ENCODE assay signal across 8 cellular contexts in the genomic region with DNA sequence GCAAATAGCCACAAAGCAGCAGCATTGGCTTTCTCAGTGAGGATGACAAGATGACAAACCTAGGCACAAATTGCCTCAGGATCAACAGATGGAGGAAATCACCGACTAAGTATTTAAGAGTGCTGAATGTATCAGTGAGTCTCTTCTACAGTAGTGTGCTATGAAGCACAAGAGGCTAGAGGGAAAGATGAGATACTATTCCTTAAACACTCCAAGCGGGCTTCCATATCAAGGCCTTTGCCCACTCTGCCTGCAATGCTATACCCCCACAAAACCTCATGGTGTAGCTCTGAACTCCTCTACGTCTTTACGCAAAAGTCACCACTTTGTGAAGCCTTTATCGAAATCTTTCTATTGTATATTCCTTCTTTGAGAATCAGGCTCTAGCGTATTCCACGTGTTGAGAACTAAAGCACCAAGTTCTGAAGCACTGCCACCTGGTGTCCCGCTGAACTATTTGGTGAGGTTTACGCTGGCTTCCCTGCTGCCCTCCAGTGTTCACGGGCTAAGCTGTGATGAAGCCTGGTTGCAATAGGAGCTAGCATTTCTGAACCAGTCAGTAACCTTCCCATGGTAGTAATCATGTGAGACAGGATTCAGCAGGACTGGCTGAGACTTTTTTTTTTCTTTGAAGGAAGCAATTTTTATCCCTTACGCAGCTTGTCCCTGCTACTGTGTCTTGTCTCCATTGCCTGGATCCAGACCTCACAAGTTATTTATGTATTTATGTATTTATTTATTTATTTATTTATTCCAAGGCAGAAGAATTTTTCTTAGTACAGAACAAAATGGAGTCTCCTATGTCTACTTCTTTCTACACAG.
DNase-seq lines count a peak whose midpoint lies in the region; ATAC-seq, FAIRE-seq and TF ChIP-seq lines count a peak whose summit lies in the region.

No MANE protein-coding gene starts in this region.

- H3K36me3 ChIP-seq in BE2C: no peaks in the 10 kb centered on the region
- no peaks in the 10 kb centered on the region for H3K36me3 ChIP-seq in SK-N-SH (replicated peaks in 1 of 2; ENCODE audit: control insufficient read depth in 1 of 2, insufficient read depth in 2 of 2, low read length in 1 of 2)
- no peaks in the 10 kb centered on the region for H3K36me3 ChIP-seq in astrocyte (ENCODE audit: insufficient read depth, low read length)
- no peaks in the 10 kb centered on the region for H3K36me3 ChIP-seq in PC-9 (ENCODE audit: low read depth)

- no peaks in the 10 kb centered on the region for H3K27me3 Mint-ChIP-seq in astrocyte (ENCODE audit: low read depth, unreplicated experiment)
- H3K27me3 Mint-ChIP-seq in immature natural killer cell (ENCODE audit: low read depth in 3 of 3): peaks cover 0 to 8% (median 4%) of the 10 kb centered on the region in 3 donors

- POLR2A ChIA-PET in SK-N-SH (lab: Yijun Ruan, JAX) (interaction anchor here (0.7 kb wide), 1 partner anchor 10 kb away, joined by 4 read pairs; no protein-coding TSS in a partner anchor), PC-9 (lab: Charles Lee; ENCODE audit: unreplicated experiment) (no interaction called here)

- H3K27ac ChIP-seq in SK-N-SH (ENCODE audit: low read depth in 2 of 2, low read length in 1 of 2) (no peak overlapping the region), astrocyte (ENCODE audit: low read depth, low read length) (no peak overlapping the region), PC-9 (no peak overlapping the region)

- intact Hi-C loops in PC-9 (cut with micrococcal nuclease; ENCODE audit: unreplicated experiment): no loop called here

- H3K4me1 ChIP-seq in BE2C (no peaks in the 10 kb centered on the region), SK-N-SH (ENCODE audit: control insufficient read depth in 1 of 2, insufficient read depth in 2 of 2, low read depth in 1 of 2, low read length in 1 of 2) (no peaks in the 10 kb centered on the region), astrocyte (ENCODE audit: insufficient read depth, low read length) (no peaks in the 10 kb centered on the region), PC-9 (replicated peaks; ENCODE audit: insufficient read depth) (no peaks in the 10 kb centered on the region)

- H3K9me3 Mint-ChIP-seq in astrocyte (ENCODE audit: unreplicated experiment) (no peaks in the 10 kb centered on the region), immature natural killer cell (no peaks in the 10 kb centered on the region)

- H3K4me2 ChIP-seq in SK-N-SH: no peak overlapping the region
- H3K4me2 ChIP-seq in astrocyte (ENCODE audit: low read length): no peak overlapping the region
- H3K4me2 ChIP-seq in PC-9: no peak overlapping the region

- H3K9me3 ChIP-seq in BE2C (no peaks in the 10 kb centered on the region), SK-N-SH (no peaks in the 10 kb centered on the region), astrocyte (ENCODE audit: insufficient read depth, low read depth, low read length) (no peaks in the 10 kb centered on the region), PC-9 (ENCODE audit: insufficient read depth, low read depth) (no peaks in the 10 kb centered on the region)

- H3K4me3 ChIP-seq in BE2C (ENCODE audit: low read depth, low read length) (no peak overlapping the region), SK-N-SH (ENCODE audit: low read depth in 2 of 2, low read length in 1 of 2) (peak overlapping the region in 1 of 2 experiments; percentile 29; a peak in 1 of 4 replicates), astrocyte (ENCODE audit: insufficient read depth, low read depth, low read length) (no peak overlapping the region), PC-9 (no peak overlapping the region)

- ATAC-seq in GM18520 (IDR thresholded peaks at IDR 0.05; ENCODE audit: unreplicated experiment) (peak; percentile 37), HG03442 (IDR thresholded peaks at IDR 0.05; ENCODE audit: unreplicated experiment) (peak; percentile 73)

- TF ChIP-seq EP300 in SK-N-SH (IDR thresholded peaks at IDR 0.05; ENCODE audit: borderline replicate concordance in 1 of 2, low read depth in 1 of 2, low read length in 1 of 2): no peak

- H2AFZ ChIP-seq in SK-N-SH (ENCODE audit: low read depth) (no peak overlapping the region), astrocyte (ENCODE audit: low read depth, low read length) (no peak overlapping the region), PC-9 (no peak overlapping the region)

- peak; percentile 20; the same call in 1 of the 2 replicates for TF ChIP-seq RAD21 in SK-N-SH (IDR thresholded peaks at IDR 0.05; ENCODE audit: low read length)

- H3K4me3 Mint-ChIP-seq in astrocyte (ENCODE audit: unreplicated experiment) (no peak overlapping the region), immature natural killer cell (no peak overlapping the region)

- H3K79me2 ChIP-seq in SK-N-SH (ENCODE audit: insufficient read depth) (no peaks in the 10 kb centered on the region), astrocyte (ENCODE audit: insufficient read depth, low read length) (no peaks in the 10 kb centered on the region), PC-9 (ENCODE audit: low read depth) (no peaks in the 10 kb centered on the region)

- BruUV-seq in PC-9 (replicated peaks; lab: Mats Ljungman, UMichigan): no TSS peak

- no peaks in the 10 kb centered on the region for H3K9me2 ChIP-seq in SK-N-SH
- no peaks in the 10 kb centered on the region for H3K9me2 ChIP-seq in PC-9 (ENCODE audit: insufficient read depth)

- H3K4me1 Mint-ChIP-seq in astrocyte (ENCODE audit: low read depth, unreplicated experiment) (peaks cover 15% of the 10 kb centered on the region), immature natural killer cell (peaks cover 7 to 22% of the 10 kb centered on the region in 2 donors)

- H4K20me1 ChIP-seq in SK-N-SH (ENCODE audit: insufficient read depth) (no peaks in the 10 kb centered on the region), astrocyte (ENCODE audit: insufficient read depth, low read length) (no peaks in the 10 kb centered on the region), PC-9 (ENCODE audit: insufficient read depth) (no peaks in the 10 kb centered on the region)

- 3% methylated on average over 11 of the region's 11 CpGs for WGBS in SK-N-SH (ENCODE audit: low lambda C conversion rate)

- H3K9ac ChIP-seq in SK-N-SH (no peak overlapping the region), astrocyte (ENCODE audit: low read length) (no peak overlapping the region)

- CTCF ChIA-PET in SK-N-SH (lab: Yijun Ruan, JAX): interaction anchor here (0.8 to 2.2 kb wide), 2 partner anchors 16 to 23 kb away, joined by 3 to 10 read pairs; no protein-coding TSS in a partner anchor
- CTCF ChIA-PET in PC-9 (lab: Charles Lee): no interaction called here

- DNase-seq in BE2C (peak; percentile 42), SK-N-SH (peak; percentile 10), astrocyte (ENCODE audit: low read depth) (peak; percentile 3), immature natural killer cell (peak; percentile 34 to 51 (median 46)), PC-9 (no peak)
- peak; percentile 24 to 40 for DNase-seq in stimulated activated CD4-positive, alpha-beta T cell treated with anti-CD3 and anti-CD28 coated beads, Interleukin-15, amount 100 ng/mL, for 48 hours (ENCODE audit: low read depth in 2 of 2)

- H3K27ac Mint-ChIP-seq in astrocyte (ENCODE audit: unreplicated experiment) (no peak overlapping the region), immature natural killer cell (no peak overlapping the region)

- FAIRE-seq in astrocyte (lab: Jason Lieb, UNC): no peak

- no peaks in the 10 kb centered on the region for H3F3A ChIP-seq in SK-N-SH (replicated peaks; ENCODE audit: insufficient read depth)
- H3F3A ChIP-seq in PC-9 (ENCODE audit: insufficient read depth, low read depth): no peaks in the 10 kb centered on the region

- H3K27me3 ChIP-seq in BE2C (no peaks in the 10 kb centered on the region), SK-N-SH (ENCODE audit: insufficient read depth) (no peaks in the 10 kb centered on the region), astrocyte (ENCODE audit: insufficient read depth, low read length) (peaks cover 2% of the 10 kb centered on the region), PC-9 (ENCODE audit: insufficient read depth, low read depth) (no peaks in the 10 kb centered on the region)

- peak; percentile 67 for TF ChIP-seq CTCF in BE2C (IDR thresholded peaks at IDR 0.05; ENCODE audit: low read depth, low read length)
- peak; percentile 55 for TF ChIP-seq CTCF in SK-N-SH (IDR thresholded peaks at IDR 0.05)
- peak; percentile 36 for TF ChIP-seq CTCF in astrocyte (IDR thresholded peaks at IDR 0.05; ENCODE audit: insufficient read depth, low read depth, low read length)
- no peak for TF ChIP-seq CTCF in PC-9 (conservative IDR thresholded peaks at IDR 0.05)

- H3K36me3 Mint-ChIP-seq in astrocyte (ENCODE audit: low read depth, unreplicated experiment): no peaks in the 10 kb centered on the region
- H3K36me3 Mint-ChIP-seq in immature natural killer cell: no peaks in the 10 kb centered on the region

TF ChIP-seq in SK-N-SH, 30 proteins besides CTCF, POLR2A, EP300 and RAD21 (continues in another document):
- TF ChIP-seq TEAD4 (IDR thresholded peaks at IDR 0.05; ENCODE audit: borderline replicate concordance, insufficient read depth): no peak
- TF ChIP-seq, protein P1, sequence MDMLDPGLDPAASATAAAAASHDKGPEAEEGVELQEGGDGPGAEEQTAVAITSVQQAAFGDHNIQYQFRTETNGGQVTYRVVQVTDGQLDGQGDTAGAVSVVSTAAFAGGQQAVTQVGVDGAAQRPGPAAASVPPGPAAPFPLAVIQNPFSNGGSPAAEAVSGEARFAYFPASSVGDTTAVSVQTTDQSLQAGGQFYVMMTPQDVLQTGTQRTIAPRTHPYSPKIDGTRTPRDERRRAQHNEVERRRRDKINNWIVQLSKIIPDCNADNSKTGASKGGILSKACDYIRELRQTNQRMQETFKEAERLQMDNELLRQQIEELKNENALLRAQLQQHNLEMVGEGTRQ (IDR thresholded peaks at IDR 0.05; ENCODE audit: borderline replicate concordance, low read depth, low read length): no peak

Comparison
In these comparisons a context has a peak if more than half of its experiments do, and no peak if none do; other contexts are left out.
1. DNase-seq: peak in BE2C (single experiment), SK-N-SH (single experiment), astrocyte (single experiment), immature natural killer cell (3 of 3) and stimulated activated CD4-positive, alpha-beta T cell treated with anti-CD3 and anti-CD28 coated beads, Interleukin-15, amount 100 ng/mL, for 48 hours (2 of 2); none in PC-9 (0 of 2).